9 cellular contexts compared by ENCODE assay signal in the genomic region with DNA sequence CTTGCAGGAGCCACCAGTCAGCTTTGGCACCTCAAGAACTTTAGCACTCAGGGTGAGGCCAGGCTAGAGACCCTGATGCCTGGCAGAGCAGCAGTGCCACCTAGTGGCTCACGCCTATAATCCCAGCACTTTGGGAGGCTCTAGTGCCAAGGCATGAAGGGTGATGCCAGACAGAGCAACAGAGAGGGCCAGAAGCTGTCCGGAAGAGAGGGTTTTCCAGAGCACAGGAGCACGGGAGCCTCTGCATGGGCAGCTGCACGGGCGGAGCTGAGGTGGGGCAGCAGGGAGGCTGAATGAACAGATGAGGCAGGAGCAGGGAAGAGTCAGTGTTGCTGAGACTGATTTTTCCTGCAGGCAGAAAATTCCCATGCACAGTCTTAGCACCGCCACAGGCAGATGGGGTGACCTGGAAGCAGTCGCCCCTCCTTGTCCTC. TPM values are rescaled to one million over a fixed set of nuclear protein-coding genes. Genes with fewer than 3 reads are reported as not detected.
DNase-seq lines count a peak whose midpoint lies in the region; ATAC-seq and TF ChIP-seq lines count a peak whose summit lies in the region.
"Had no signal": no experiment of that assay in that cellular context is flagged by ENCODE, and none has a peak within 500 bp of the region (broad histone marks: within the 10 kb centered on the region; RNA-seq: fewer than 3 reads in every experiment).

No MANE protein-coding gene starts in this region.

- peaks cover 1 to 2% (median 1%) of the 10 kb centered on the region in 3 donors for H3K27me3 Mint-ChIP-seq in CD14-positive monocyte (ENCODE audit: low read depth in 3 of 3)
- peaks cover 2% of the 10 kb centered on the region for H3K27me3 Mint-ChIP-seq in activated T-cell treated with anti-CD3 and anti-CD28 coated beads, Interleukin-2, amount 50 U/mL, for 4 hours (ENCODE audit: low read depth)

- H3K4me2 ChIP-seq in OCI-LY3 (ENCODE audit: low read length), result no peak overlapping the region

- no peaks in the 10 kb centered on the region for H3K36me3 ChIP-seq in OCI-LY3 (replicated peaks; ENCODE audit: low read depth, low read length)
- no peaks in the 10 kb centered on the region for H3K36me3 ChIP-seq in tibial artery

- H3K4me1 ChIP-seq in OCI-LY3 (ENCODE audit: low read length) (no peaks in the 10 kb centered on the region), tibial artery (peaks cover 0 to 15% (median 11%) of the 10 kb centered on the region in 4 donors)

- intact Hi-C loops in CD14-positive monocyte (cut with micrococcal nuclease), result loop anchor here (5.0 kb wide), 1 partner anchor 711 kb away; a partner anchor contains a TSS
- intact Hi-C loops in tibial artery (cut with DNase I; ENCODE audit: low total_unique reads), result no loop called here

- ATAC-seq in GM19043 (IDR thresholded peaks at IDR 0.05; ENCODE audit: low read depth, unreplicated experiment) (peak; percentile 73), HG03520 (IDR thresholded peaks at IDR 0.05; ENCODE audit: unreplicated experiment) (peak; percentile 77)
- peak; percentile 81 to 82 for ATAC-seq in activated T-cell treated with anti-CD3 and anti-CD28 coated beads, Interleukin-2, amount 50 U/mL, for 4 hours

- peak overlapping the region; percentile 58; the same call in 1 of the 2 replicates for H2AFZ ChIP-seq in OCI-LY3 (ENCODE audit: low read depth, low read length)

- no peaks in the 10 kb centered on the region for H3K9me3 ChIP-seq in OCI-LY3 (ENCODE audit: insufficient read depth, low read length)
- H3K9me3 ChIP-seq in tibial artery, result no peaks in the 10 kb centered on the region

- no peak overlapping the region for H3K4me3 Mint-ChIP-seq in CD14-positive monocyte
- no peak overlapping the region for H3K4me3 Mint-ChIP-seq in activated T-cell treated with anti-CD3 and anti-CD28 coated beads, Interleukin-2, amount 50 U/mL, for 4 hours

- no peak overlapping the region for H3K9ac ChIP-seq in OCI-LY3 (ENCODE audit: low read length)

- DNase-seq in CD14-positive monocyte (ENCODE audit: low spot score) (peak; percentile 53), fibroblast of the aortic adventitia (ENCODE audit: low read depth) (peak; percentile 79), occipital lobe (lab: John Stamatoyannopoulos, UW) (peak; percentile 55), tibial artery (peak; percentile 52 to 79)
- peak; percentile 40 for DNase-seq in activated T-cell treated with anti-CD3 and anti-CD28 coated beads, Interleukin-2, amount 50 U/mL, for 4 hours

- no peaks in the 10 kb centered on the region for H3K36me3 Mint-ChIP-seq in CD14-positive monocyte
- H3K36me3 Mint-ChIP-seq in activated T-cell treated with anti-CD3 and anti-CD28 coated beads, Interleukin-2, amount 50 U/mL, for 4 hours (ENCODE audit: insufficient read depth), result no peaks in the 10 kb centered on the region

- H3K79me2 ChIP-seq in OCI-LY3 (ENCODE audit: low read length), result no peaks in the 10 kb centered on the region

- no peaks in the 10 kb centered on the region for H3K9me3 Mint-ChIP-seq in CD14-positive monocyte
- no peaks in the 10 kb centered on the region for H3K9me3 Mint-ChIP-seq in activated T-cell treated with anti-CD3 and anti-CD28 coated beads, Interleukin-2, amount 50 U/mL, for 4 hours

- no peak overlapping the region for H3K27ac ChIP-seq in OCI-LY3 (ENCODE audit: low read length)
- no peak overlapping the region for H3K27ac ChIP-seq in tibial artery
- H3K27ac ChIP-seq: SK-N-MC had no signal

- TF ChIP-seq CTCF in CD14-positive monocyte (IDR thresholded peaks at IDR 0.05), result peak; percentile 92
- peak; percentile 65 for TF ChIP-seq CTCF in OCI-LY3 (IDR thresholded peaks at IDR 0.05; ENCODE audit: low read depth, low read length)
- TF ChIP-seq CTCF in fibroblast of the aortic adventitia (IDR thresholded peaks at IDR 0.05; ENCODE audit: insufficient read depth, low read length), result peak; percentile 96
- TF ChIP-seq CTCF in tibial artery (IDR thresholded peaks at IDR 0.05), result peak; percentile 59 to 84

- H3K4me3 ChIP-seq in OCI-LY3 (ENCODE audit: low read length), result no peak overlapping the region
- no peak overlapping the region for H3K4me3 ChIP-seq in fibroblast of the aortic adventitia (ENCODE audit: low read depth, low read length)
- no peak overlapping the region for H3K4me3 ChIP-seq in tibial artery
- H3K4me3 ChIP-seq: SK-N-MC had no signal

- no peak overlapping the region for H3K27ac Mint-ChIP-seq in CD14-positive monocyte

- H3K4me1 Mint-ChIP-seq in CD14-positive monocyte, result peaks cover 5% of the 10 kb centered on the region
- H3K4me1 Mint-ChIP-seq in activated T-cell treated with anti-CD3 and anti-CD28 coated beads, Interleukin-2, amount 50 U/mL, for 4 hours (ENCODE audit: low read depth), result no peaks in the 10 kb centered on the region

- H4K20me1 ChIP-seq in OCI-LY3 (ENCODE audit: insufficient read depth, low read length), result no peaks in the 10 kb centered on the region

- H3K27me3 ChIP-seq in OCI-LY3 (ENCODE audit: low read depth, low read length), result no peaks in the 10 kb centered on the region
- no peaks in the 10 kb centered on the region for H3K27me3 ChIP-seq in tibial artery

RNA-seq across cellular contexts. Expression of a gene that starts 38.9 kb away (rescaled TPM):
- under 1 TPM in 1 of 2 donors, not detected in 1; 0.13 TPM for polyA plus RNA-seq in CD14-positive monocyte
- 1 to 10 TPM; 3.2 to 5.1 (median 4.1) TPM for total RNA-seq in activated T-cell treated with anti-CD3 and anti-CD28 coated beads, Interleukin-2, amount 50 U/mL, for 4 hours
- 0.45 and 1.1 TPM in 2 replicates for total RNA-seq in fibroblast of the aortic adventitia (ENCODE audit: low replicate concordance)
- total RNA-seq in occipital lobe, result 1.4 TPM
